Comparison of ENCODE assay signal across 1 cellular context in the genomic region with DNA sequence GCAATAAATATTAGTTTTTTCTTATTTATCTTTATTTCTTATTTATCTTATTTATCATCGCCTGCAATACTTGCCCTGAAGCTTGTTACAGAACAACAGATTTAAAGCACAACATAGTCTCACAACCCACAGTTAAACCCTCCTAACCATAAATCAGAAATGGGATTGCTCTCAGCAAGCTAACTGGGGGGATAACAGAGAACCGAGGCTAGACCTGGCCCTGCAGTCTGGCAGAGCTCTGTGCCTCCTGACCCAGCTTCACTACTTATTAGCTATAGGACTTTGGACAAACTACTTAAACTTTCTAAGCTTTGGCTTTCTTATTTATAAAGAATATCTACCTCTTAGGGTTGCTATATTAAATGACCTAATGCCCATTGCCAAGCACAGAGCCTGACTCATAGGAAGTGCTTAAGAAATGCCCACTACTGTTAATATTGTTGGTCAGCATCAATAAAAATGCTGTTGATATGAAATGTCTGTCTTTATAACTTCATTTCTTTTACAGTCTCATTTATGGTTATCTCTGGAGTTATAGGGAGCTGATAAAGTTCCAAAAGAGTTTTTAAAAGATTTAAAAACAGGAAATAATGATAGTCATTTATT.
TF ChIP-seq lines count a peak whose summit lies in the region.

No MANE protein-coding gene starts in this region.

TF ChIP-seq in HCT116, 20 proteins besides CTCF, POLR2A, EP300 and RAD21 (continued from another document):
- TF ChIP-seq, protein P1, sequence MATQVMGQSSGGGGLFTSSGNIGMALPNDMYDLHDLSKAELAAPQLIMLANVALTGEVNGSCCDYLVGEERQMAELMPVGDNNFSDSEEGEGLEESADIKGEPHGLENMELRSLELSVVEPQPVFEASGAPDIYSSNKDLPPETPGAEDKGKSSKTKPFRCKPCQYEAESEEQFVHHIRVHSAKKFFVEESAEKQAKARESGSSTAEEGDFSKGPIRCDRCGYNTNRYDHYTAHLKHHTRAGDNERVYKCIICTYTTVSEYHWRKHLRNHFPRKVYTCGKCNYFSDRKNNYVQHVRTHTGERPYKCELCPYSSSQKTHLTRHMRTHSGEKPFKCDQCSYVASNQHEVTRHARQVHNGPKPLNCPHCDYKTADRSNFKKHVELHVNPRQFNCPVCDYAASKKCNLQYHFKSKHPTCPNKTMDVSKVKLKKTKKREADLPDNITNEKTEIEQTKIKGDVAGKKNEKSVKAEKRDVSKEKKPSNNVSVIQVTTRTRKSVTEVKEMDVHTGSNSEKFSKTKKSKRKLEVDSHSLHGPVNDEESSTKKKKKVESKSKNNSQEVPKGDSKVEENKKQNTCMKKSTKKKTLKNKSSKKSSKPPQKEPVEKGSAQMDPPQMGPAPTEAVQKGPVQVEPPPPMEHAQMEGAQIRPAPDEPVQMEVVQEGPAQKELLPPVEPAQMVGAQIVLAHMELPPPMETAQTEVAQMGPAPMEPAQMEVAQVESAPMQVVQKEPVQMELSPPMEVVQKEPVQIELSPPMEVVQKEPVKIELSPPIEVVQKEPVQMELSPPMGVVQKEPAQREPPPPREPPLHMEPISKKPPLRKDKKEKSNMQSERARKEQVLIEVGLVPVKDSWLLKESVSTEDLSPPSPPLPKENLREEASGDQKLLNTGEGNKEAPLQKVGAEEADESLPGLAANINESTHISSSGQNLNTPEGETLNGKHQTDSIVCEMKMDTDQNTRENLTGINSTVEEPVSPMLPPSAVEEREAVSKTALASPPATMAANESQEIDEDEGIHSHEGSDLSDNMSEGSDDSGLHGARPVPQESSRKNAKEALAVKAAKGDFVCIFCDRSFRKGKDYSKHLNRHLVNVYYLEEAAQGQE (IDR thresholded peaks at IDR 0.05; ENCODE audit: low read depth) = no peak
- no peak for TF ChIP-seq EZH2phosphoT487 (IDR thresholded peaks at IDR 0.05; ENCODE audit: borderline replicate concordance)
- TF ChIP-seq EZH2 (IDR thresholded peaks at IDR 0.05) = no peak
- no peak for TF ChIP-seq ZNF274 (IDR thresholded peaks at IDR 0.05; ENCODE audit: low read depth, low read length)
- TF ChIP-seq, protein P2, sequence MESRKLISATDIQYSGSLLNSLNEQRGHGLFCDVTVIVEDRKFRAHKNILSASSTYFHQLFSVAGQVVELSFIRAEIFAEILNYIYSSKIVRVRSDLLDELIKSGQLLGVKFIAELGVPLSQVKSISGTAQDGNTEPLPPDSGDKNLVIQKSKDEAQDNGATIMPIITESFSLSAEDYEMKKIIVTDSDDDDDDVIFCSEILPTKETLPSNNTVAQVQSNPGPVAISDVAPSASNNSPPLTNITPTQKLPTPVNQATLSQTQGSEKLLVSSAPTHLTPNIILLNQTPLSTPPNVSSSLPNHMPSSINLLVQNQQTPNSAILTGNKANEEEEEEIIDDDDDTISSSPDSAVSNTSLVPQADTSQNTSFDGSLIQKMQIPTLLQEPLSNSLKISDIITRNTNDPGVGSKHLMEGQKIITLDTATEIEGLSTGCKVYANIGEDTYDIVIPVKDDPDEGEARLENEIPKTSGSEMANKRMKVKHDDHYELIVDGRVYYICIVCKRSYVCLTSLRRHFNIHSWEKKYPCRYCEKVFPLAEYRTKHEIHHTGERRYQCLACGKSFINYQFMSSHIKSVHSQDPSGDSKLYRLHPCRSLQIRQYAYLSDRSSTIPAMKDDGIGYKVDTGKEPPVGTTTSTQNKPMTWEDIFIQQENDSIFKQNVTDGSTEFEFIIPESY (IDR thresholded peaks at IDR 0.05; ENCODE audit: extremely low read depth, insufficient replicate concordance, low read length) = no peak
- no peak for TF ChIP-seq ZFX (IDR thresholded peaks at IDR 0.05)
- TF ChIP-seq, protein P3, sequence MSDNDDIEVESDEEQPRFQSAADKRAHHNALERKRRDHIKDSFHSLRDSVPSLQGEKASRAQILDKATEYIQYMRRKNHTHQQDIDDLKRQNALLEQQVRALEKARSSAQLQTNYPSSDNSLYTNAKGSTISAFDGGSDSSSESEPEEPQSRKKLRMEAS (IDR thresholded peaks at IDR 0.05) = no peak
- TF ChIP-seq SRF (IDR thresholded peaks at IDR 0.05; ENCODE audit: low read depth) = no peak
- peak; percentile 37; the same call in 1 of the 2 replicates for TF ChIP-seq SP1 (IDR thresholded peaks at IDR 0.05; ENCODE audit: low read depth)
